In genomic region chr6:13614126-13614925, GRCh38 we compare ENCODE assay signal across 7 cellular contexts. TPM values are rescaled to one million over a fixed set of nuclear protein-coding genes. Genes with fewer than 3 reads are reported as not detected.
DNase-seq lines count a peak whose midpoint lies in the region; ATAC-seq and TF ChIP-seq lines count a peak whose summit lies in the region.

No MANE protein-coding gene starts in this region.

- no peaks in the 10 kb centered on the region for H3K27me3 ChIP-seq in duodenal mucosa (ENCODE audit: control insufficient read depth in 1 of 2, insufficient read depth in 2 of 2, low read length in 2 of 2)
- no peaks in the 10 kb centered on the region for H3K27me3 ChIP-seq in lower lobe of right lung (ENCODE audit: low read depth)
- H3K27me3 ChIP-seq in subcutaneous abdominal adipose tissue (ENCODE audit: control insufficient read depth in 5 of 5, insufficient read depth in 4 of 5, low read length in 5 of 5) = no peaks in the 10 kb centered on the region

- intact Hi-C loops in lower lobe of right lung (cut with DNase I) = no loop called here

- DNase-seq in Daoy (ENCODE audit: low read depth) (peak; percentile 73), HS-5 (ENCODE audit: low read depth) (peak; percentile 18), SK-N-MC (ENCODE audit: low read depth, low spot score) (no peak), lower lobe of right lung (peak; percentile 71)

- H3K4me3 ChIP-seq in SK-N-MC (peak overlapping the region; percentile 99), duodenal mucosa (ENCODE audit: low read depth in 1 of 2, low read length in 2 of 2) (peak overlapping the region; percentile 91 to 95), lower lobe of right lung (peak overlapping the region; percentile 88), subcutaneous abdominal adipose tissue (ENCODE audit: low read depth in 1 of 5, low read length in 5 of 5) (peak overlapping the region; percentile 48 to 99 (median 91))

- TF ChIP-seq CTCF in lower lobe of right lung (IDR thresholded peaks at IDR 0.05) = no peak

- peaks cover 29% of the 10 kb centered on the region for H3K36me3 ChIP-seq in SK-N-MC (ENCODE audit: insufficient read depth, low read length)
- peaks cover 15 to 16% of the 10 kb centered on the region in 2 donors for H3K36me3 ChIP-seq in duodenal mucosa (ENCODE audit: control insufficient read depth in 1 of 2, insufficient read depth in 2 of 2, low read length in 2 of 2)
- H3K36me3 ChIP-seq in lower lobe of right lung = peaks cover 24% of the 10 kb centered on the region
- peaks cover 14 to 33% (median 20%) of the 10 kb centered on the region in 5 donors for H3K36me3 ChIP-seq in subcutaneous abdominal adipose tissue (ENCODE audit: control insufficient read depth in 5 of 5, insufficient read depth in 5 of 5, low read length in 5 of 5)

- H3K9ac ChIP-seq in SK-N-MC (ENCODE audit: insufficient read length) (peak overlapping the region; percentile 97), duodenal mucosa (ENCODE audit: low read depth in 1 of 2, low read length in 2 of 2) (peak overlapping the region; percentile 80 to 92), subcutaneous abdominal adipose tissue (ENCODE audit: low read length in 5 of 5) (peak overlapping the region; percentile 44 to 95 (median 91))

- ATAC-seq in GM21447 (IDR thresholded peaks at IDR 0.05; ENCODE audit: unreplicated experiment) (peak; percentile 16), lower lobe of right lung (peak; percentile 66 to 69)

- H3K27ac ChIP-seq in SK-N-MC = peak overlapping the region; percentile 81
- H3K27ac ChIP-seq in duodenal mucosa (ENCODE audit: low read depth, low read length) = peak overlapping the region; percentile 72
- H3K27ac ChIP-seq in lower lobe of right lung = peak overlapping the region; percentile 93
- H3K27ac ChIP-seq in subcutaneous abdominal adipose tissue (ENCODE audit: low read depth, low read length) = peak overlapping the region; percentile 92

- H3K4me1 ChIP-seq in duodenal mucosa (ENCODE audit: control insufficient read depth in 1 of 2, insufficient read depth in 2 of 2, low read length in 2 of 2) (peaks cover 22 to 26% of the 10 kb centered on the region in 2 donors), lower lobe of right lung (peaks cover 26% of the 10 kb centered on the region), subcutaneous abdominal adipose tissue (ENCODE audit: control insufficient read depth in 5 of 5, insufficient read depth in 5 of 5, low read length in 5 of 5) (peaks cover 3 to 27% (median 24%) of the 10 kb centered on the region in 5 donors)

- H3K9me3 ChIP-seq in SK-N-MC (ENCODE audit: low read depth, low read length) (no peaks in the 10 kb centered on the region), duodenal mucosa (ENCODE audit: control insufficient read depth in 1 of 2, low read length in 2 of 2) (no peaks in the 10 kb centered on the region), lower lobe of right lung (no peaks in the 10 kb centered on the region), subcutaneous abdominal adipose tissue (ENCODE audit: control insufficient read depth in 5 of 5, low read length in 5 of 5) (no peaks in the 10 kb centered on the region)

RNA-seq across cellular contexts. Expression of gene NOL7, which starts 0.8 kb away (rescaled TPM):
- 356 and 382 TPM in 2 replicates for total RNA-seq in Daoy (2014; rRNA removed; shearing (Covaris generic))
- 49.3 TPM for total RNA-seq in lower lobe of right lung

RNA-seq across cellular contexts. Expression of gene SIRT5, which starts 39.9 kb away (rescaled TPM):
- 12.1 and 12.6 TPM in 2 replicates for total RNA-seq in Daoy (2014; rRNA removed; shearing (Covaris generic))
- 15.3 TPM for total RNA-seq in lower lobe of right lung
